In the genomic region with DNA sequence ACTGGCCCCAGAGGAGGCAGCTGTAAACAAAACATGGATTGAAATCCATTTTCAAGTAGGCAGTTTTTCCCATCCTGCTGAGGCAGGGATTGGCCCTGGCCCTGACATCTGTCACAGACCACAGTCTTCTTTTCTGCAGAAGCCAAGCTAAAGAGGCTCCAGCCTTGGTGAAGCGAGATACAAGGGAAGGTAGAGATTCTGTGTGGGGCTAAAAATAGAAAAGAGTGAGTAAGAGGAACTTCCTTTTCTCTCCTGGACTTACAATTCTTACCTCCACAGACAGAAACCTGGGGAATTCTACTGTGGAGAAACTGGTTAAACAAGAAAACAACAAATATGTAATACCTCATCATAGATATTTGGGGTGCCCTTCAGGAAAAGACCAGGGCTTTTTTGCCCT, we compare ENCODE assay signal across 1 cellular context.
TF ChIP-seq lines count a peak whose summit lies in the region.

No MANE protein-coding gene starts in this region.

TF ChIP-seq in SK-N-SH, 30 proteins besides CTCF, POLR2A, EP300 and RAD21 (continued from another document):
- TF ChIP-seq TAF1 (IDR thresholded peaks at IDR 0.05; ENCODE audit: borderline replicate concordance, low read depth, low read length), result no peak
